Comparison of ENCODE assay signal across 16 cellular contexts in the genomic region with DNA sequence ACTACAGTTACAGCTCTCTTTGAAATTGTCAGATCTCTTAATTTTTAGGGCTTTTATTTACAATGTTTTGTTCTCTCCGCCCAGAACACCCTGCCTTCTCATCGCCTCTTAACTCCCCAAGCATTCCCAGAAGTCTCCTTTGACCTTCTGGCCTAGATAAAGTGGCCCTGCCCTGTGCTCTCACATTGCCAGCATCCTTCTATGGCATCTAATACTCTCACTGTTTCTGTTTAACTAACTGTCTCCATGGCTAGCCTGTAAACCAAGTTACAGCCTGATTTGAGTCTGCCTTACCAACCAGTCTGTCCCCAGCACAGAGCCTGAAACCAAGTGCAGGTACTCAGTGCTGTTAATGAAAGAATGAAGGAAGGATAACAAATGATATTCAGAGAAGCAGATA. TPM values are rescaled to one million over a fixed set of nuclear protein-coding genes. Genes with fewer than 3 reads are reported as not detected.
DNase-seq lines count a peak whose midpoint lies in the region; ATAC-seq and TF ChIP-seq lines count a peak whose summit lies in the region.
"Had no signal": no experiment of that assay in that cellular context is flagged by ENCODE, and none has a peak within 500 bp of the region (broad histone marks: within the 10 kb centered on the region; RNA-seq: fewer than 3 reads in every experiment).

No MANE protein-coding gene starts in this region.

- H3K27me3 ChIP-seq in foreskin keratinocyte, result no peaks in the 10 kb centered on the region
- no peaks in the 10 kb centered on the region for H3K27me3 ChIP-seq in muscle layer of duodenum (ENCODE audit: low read depth, low read length)
- H3K27me3 ChIP-seq in upper lobe of left lung, result no peaks in the 10 kb centered on the region
- H3K27me3 ChIP-seq: stomach had no signal

- H3K9me3 ChIP-seq in muscle layer of duodenum (ENCODE audit: control insufficient read depth in 1 of 2, low read length in 2 of 2) (no peaks in the 10 kb centered on the region), upper lobe of left lung (no peaks in the 10 kb centered on the region)
- H3K9me3 ChIP-seq: stomach had no signal

- ATAC-seq in WTC11 (no peak), foreskin keratinocyte (no peak), upper lobe of left lung (ENCODE audit: low FRiP score in 2 of 2) (peak; percentile 23 to 80), GM18873 (IDR thresholded peaks at IDR 0.05; ENCODE audit: low FRiP score, unreplicated experiment) (no peak)
- ATAC-seq: K562 had no signal

- TF ChIP-seq POLR2A in upper lobe of left lung (IDR thresholded peaks at IDR 0.05), result no peak

- POLR2A ChIA-PET in WTC11 (lab: Charles Lee), result interaction anchor here (1.1 kb wide), 1 partner anchor 20 kb away, joined by 3 read pairs; the partner anchor contains the start of gene COL8A1

- H3K4me1 Mint-ChIP-seq in WTC11, result peaks cover 9% of the 10 kb centered on the region
- H3K4me1 Mint-ChIP-seq: activated CD4-positive, alpha-beta T cell treated with anti-CD3 and anti-CD28 coated beads, Interleukin-2, amount 10 ng/mL, durations not matched to agents 24 days and 14 days had no signal

- 37 to 61% methylated on average over 2 of the region's 2 CpGs for WGBS in upper lobe of left lung, 2 donors

- no peak overlapping the region for H3K4me3 Mint-ChIP-seq in WTC11
- H3K4me3 Mint-ChIP-seq: activated CD4-positive, alpha-beta T cell treated with anti-CD3 and anti-CD28 coated beads, Interleukin-2, amount 10 ng/mL, durations not matched to agents 24 days and 14 days had no signal

- H3K27ac Mint-ChIP-seq in WTC11, result peak overlapping the region; percentile 5; the same call in 1 of the 2 replicates
- H3K27ac Mint-ChIP-seq: activated CD4-positive, alpha-beta T cell treated with anti-CD3 and anti-CD28 coated beads, Interleukin-2, amount 10 ng/mL, durations not matched to agents 24 days and 14 days had no signal

- CTCF ChIA-PET in WTC11 (lab: Charles Lee), result no interaction called here

- no peaks in the 10 kb centered on the region for H3K36me3 Mint-ChIP-seq in WTC11

- H3K4me1 ChIP-seq in foreskin keratinocyte (peaks cover 3% of the 10 kb centered on the region), muscle layer of duodenum (ENCODE audit: control insufficient read depth in 1 of 2, insufficient read depth in 2 of 2, low read length in 2 of 2) (no peaks in the 10 kb centered on the region), upper lobe of left lung (peaks cover 0 to 20% (median 8%) of the 10 kb centered on the region in 4 donors)
- H3K4me1 ChIP-seq: stomach had no signal

- H3K36me3 ChIP-seq in muscle layer of duodenum (ENCODE audit: control insufficient read depth in 1 of 2, insufficient read depth in 2 of 2, low read length in 2 of 2) (no peaks in the 10 kb centered on the region), upper lobe of left lung (no peaks in the 10 kb centered on the region)
- H3K36me3 ChIP-seq: stomach had no signal

- no peaks in the 10 kb centered on the region for H3K27me3 Mint-ChIP-seq in WTC11 (ENCODE audit: low read depth)
- H3K27me3 Mint-ChIP-seq: activated CD4-positive, alpha-beta T cell treated with anti-CD3 and anti-CD28 coated beads, Interleukin-2, amount 10 ng/mL, durations not matched to agents 24 days and 14 days had no signal

- H3K4me3 ChIP-seq in muscle layer of duodenum (ENCODE audit: low read depth in 1 of 2, low read length in 2 of 2) (no peak overlapping the region), upper lobe of left lung (no peak overlapping the region)
- H3K4me3 ChIP-seq: K562, stomach had no signal

- TF ChIP-seq CTCF in WTC11 (IDR thresholded peaks at IDR 0.05) (no peak), foreskin keratinocyte (conservative IDR thresholded peaks at IDR 0.05) (no peak), upper lobe of left lung (IDR thresholded peaks at IDR 0.05) (no peak)

- TF ChIP-seq EP300 in upper lobe of left lung (IDR thresholded peaks at IDR 0.05), result peak in 3 of 4 donors; percentile 28 to 72 (median 62)

- DNase-seq in WTC11 (ENCODE audit: low spot score), result no peak
- no peak for DNase-seq in foreskin keratinocyte
- peak in 1 of 2 donors; percentile 29 for DNase-seq in upper lobe of left lung
- no peak for DNase-seq in middle frontal gyrus (ENCODE audit: extremely low spot score, low spot score)
- no peak for DNase-seq in NCI-H1105 (lab: John Stamatoyannopoulos, UW)
- DNase-seq: activated CD4-positive, alpha-beta T cell treated with anti-CD3 and anti-CD28 coated beads, Interleukin-2, amount 10 ng/mL, durations not matched to agents 24 days and 14 days; C1 segment of cervical spinal cord; DMS53; head of caudate nucleus; kidney; NCI-H1417 treated with DMSO at 0.1 percent for 48 hours; SHP77 treated with DMSO at 0.1 percent for 48 hours; stomach had no signal

- H3K9me3 Mint-ChIP-seq in WTC11, result 0 out of 2 replicates have a peak, but pooled peaks cover 4% of the 10 kb centered on the region
- H3K9me3 Mint-ChIP-seq: activated CD4-positive, alpha-beta T cell treated with anti-CD3 and anti-CD28 coated beads, Interleukin-2, amount 10 ng/mL, durations not matched to agents 24 days and 14 days had no signal

- peak overlapping the region; percentile 83 for H3K27ac ChIP-seq in foreskin keratinocyte
- H3K27ac ChIP-seq in muscle layer of duodenum (ENCODE audit: low read length), result peak overlapping the region; percentile 35
- H3K27ac ChIP-seq in upper lobe of left lung, result peak overlapping the region; percentile 34 to 76 (median 73)
- H3K27ac ChIP-seq: stomach had no signal

TF ChIP-seq in WTC11, 78 proteins besides CTCF, POLR2A, EP300 and RAD21 (continues in another document):
- no peak for TF ChIP-seq TEAD1 (CRISPR knock-in tag; IDR thresholded peaks at IDR 0.05)
- no peak for TF ChIP-seq ZNF396 (CRISPR knock-in tag; IDR thresholded peaks at IDR 0.05; ENCODE audit: borderline replicate concordance)
- no peak for TF ChIP-seq E2F4 (CRISPR knock-in tag; IDR thresholded peaks at IDR 0.05; ENCODE audit: borderline replicate concordance, low read depth)
- no peak for TF ChIP-seq ATF6 (CRISPR knock-in tag; IDR thresholded peaks at IDR 0.05)
- TF ChIP-seq JUN (CRISPR knock-in tag; IDR thresholded peaks at IDR 0.05), result no peak
- TF ChIP-seq, protein P1, sequence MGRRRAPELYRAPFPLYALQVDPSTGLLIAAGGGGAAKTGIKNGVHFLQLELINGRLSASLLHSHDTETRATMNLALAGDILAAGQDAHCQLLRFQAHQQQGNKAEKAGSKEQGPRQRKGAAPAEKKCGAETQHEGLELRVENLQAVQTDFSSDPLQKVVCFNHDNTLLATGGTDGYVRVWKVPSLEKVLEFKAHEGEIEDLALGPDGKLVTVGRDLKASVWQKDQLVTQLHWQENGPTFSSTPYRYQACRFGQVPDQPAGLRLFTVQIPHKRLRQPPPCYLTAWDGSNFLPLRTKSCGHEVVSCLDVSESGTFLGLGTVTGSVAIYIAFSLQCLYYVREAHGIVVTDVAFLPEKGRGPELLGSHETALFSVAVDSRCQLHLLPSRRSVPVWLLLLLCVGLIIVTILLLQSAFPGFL (CRISPR knock-in tag; IDR thresholded peaks at IDR 0.05; ENCODE audit: borderline replicate concordance), result no peak
- TF ChIP-seq KAT7 (CRISPR knock-in tag; IDR thresholded peaks at IDR 0.05; ENCODE audit: borderline replicate concordance), result no peak
- no peak for TF ChIP-seq CREB1 (CRISPR knock-in tag; IDR thresholded peaks at IDR 0.05)
- TF ChIP-seq RORB (CRISPR knock-in tag; IDR thresholded peaks at IDR 0.05), result no peak
- TF ChIP-seq NFATC4 (CRISPR knock-in tag; IDR thresholded peaks at IDR 0.05), result no peak

RNA-seq across cellular contexts. Expression of gene COL8A1, which starts 19.9 kb away (rescaled TPM):
- total RNA-seq in WTC11 (2021), result 0.57 to 0.87 TPM (median 0.69 TPM) in 3 replicates
- total RNA-seq in foreskin keratinocyte, result 33.9 and 211 TPM in 2 replicates
- polyA plus RNA-seq in foreskin keratinocyte, result 8.2 and 63.6 TPM in 2 replicates
- 100 to 1,000 TPM in 3 of 6 donors, 10 to 100 TPM in 3; 22.0 to 209 (median 115) TPM for total RNA-seq in upper lobe of left lung
- polyA plus RNA-seq: K562 had no signal

Comparison
In these comparisons a context has a peak if more than half of its experiments do, and no peak if none do; other contexts are left out.
1. ATAC-seq: peak in upper lobe of left lung (2 of 2); none in WTC11 (single experiment), foreskin keratinocyte (single experiment) and GM18873 (single experiment).
2. RNA of gene COL8A1, which starts 19.9 kb away (total RNA-seq): 33.9 to 211 TPM in foreskin keratinocyte and 22.0 to 209 TPM in upper lobe of left lung; 0.57 to 0.87 TPM in WTC11; every median in the first group is over 10 times any median in the second.
3. Peak in every context shown above with its lines, with median percentiles within 50 percentile points of each other: H3K27ac ChIP-seq.